ENCODE assay signal across 19 cellular contexts in genomic region chr3:43644443-43644842, GRCh38. TPM values are rescaled to one million over a fixed set of nuclear protein-coding genes. Genes with fewer than 3 reads are reported as not detected.
A peak's percentile ranks its signal among the peaks of the same experiment; 100 is the strongest.
DNase-seq lines count a peak whose midpoint lies in the region; ATAC-seq and TF ChIP-seq lines count a peak whose summit lies in the region.
"Had no signal": no experiment of that assay in that cellular context is flagged by ENCODE, and none has a peak within 500 bp of the region (broad histone marks: within the 10 kb centered on the region; RNA-seq: fewer than 3 reads in every experiment).

No MANE protein-coding gene starts in this region.

- no TSS peak for BruUV-seq in HCT116 (replicated peaks; lab: Mats Ljungman, UMichigan)

- H4K5ac ChIP-seq in mesendoderm (ENCODE audit: low read length), result no peak overlapping the region

- TF ChIP-seq POLR2A in HCT116 (IDR thresholded peaks at IDR 0.05; ENCODE audit: borderline replicate concordance, extremely low read depth, insufficient read depth, insufficient read length) (no peak), upper lobe of left lung (IDR thresholded peaks at IDR 0.05) (no peak)

- H3K36me3 ChIP-seq in HCT116 (ENCODE audit: control insufficient read depth in 1 of 2, insufficient read depth in 2 of 2, low read length in 2 of 2) (no peaks in the 10 kb centered on the region), mesendoderm (ENCODE audit: control insufficient read depth, insufficient read depth, low read length) (no peaks in the 10 kb centered on the region), upper lobe of left lung (no peaks in the 10 kb centered on the region)
- H3K36me3 ChIP-seq: HAP-1 had no signal

- no peaks in the 10 kb centered on the region for H4K20me1 ChIP-seq in HCT116 (ENCODE audit: insufficient read depth)

- H3K79me2 ChIP-seq in HCT116 (ENCODE audit: insufficient read depth, low read length) (no peaks in the 10 kb centered on the region), mesendoderm (ENCODE audit: control insufficient read depth, insufficient read depth, low read length) (no peaks in the 10 kb centered on the region)

- no peak overlapping the region for H2BK120ac ChIP-seq in mesendoderm (ENCODE audit: low read depth, low read length)

- H3K27me3 ChIP-seq in HCT116 (ENCODE audit: insufficient read depth, low read length), result no peaks in the 10 kb centered on the region
- no peaks in the 10 kb centered on the region for H3K27me3 ChIP-seq in mesendoderm (ENCODE audit: insufficient read depth, low read length, poor library complexity)
- no peaks in the 10 kb centered on the region for H3K27me3 ChIP-seq in upper lobe of left lung

- no peak overlapping the region for H3K56ac ChIP-seq in mesendoderm (ENCODE audit: low read length)

- H3K79me1 ChIP-seq in mesendoderm (ENCODE audit: low read length), result no peaks in the 10 kb centered on the region

- RAD21 ChIA-PET in HCT116 (lab: Charles Lee; ENCODE audit: low non-redundant PET in 1 of 2, low total read pairs in 2 of 2, uncharacterized antibody in 2 of 2, unreplicated experiment in 2 of 2), result no interaction called here

- no peak overlapping the region for H3K4ac ChIP-seq in mesendoderm (ENCODE audit: low read depth, low read length)

- H2BK15ac ChIP-seq in mesendoderm (replicated peaks; ENCODE audit: low read depth), result no peak overlapping the region

- H2AFZ ChIP-seq in HCT116 (ENCODE audit: low read depth, low read length, poor library complexity, severe bottlenecking), result no peak overlapping the region

- no peaks in the 10 kb centered on the region for H3K9me2 ChIP-seq in HCT116 (ENCODE audit: insufficient read depth)

- CTCF ChIA-PET in HCT116 (lab: Charles Lee), result no interaction called here

- H3K4me1 ChIP-seq in HCT116 (ENCODE audit: control insufficient read depth in 1 of 2, insufficient read depth in 2 of 2, low read length in 2 of 2) (peaks cover 0 to 8% of the 10 kb centered on the region in 2 experiments; a peak in 2 of 4 replicates), mesendoderm (ENCODE audit: control insufficient read depth, low read depth, low read length) (no peaks in the 10 kb centered on the region), upper lobe of left lung (peaks cover 0 to 6% (median 0%) of the 10 kb centered on the region in 4 donors)

- H3K18ac ChIP-seq in mesendoderm (ENCODE audit: low read length), result no peak overlapping the region

- H2BK5ac ChIP-seq in mesendoderm (ENCODE audit: low read length), result no peak overlapping the region

- H3K4me2 ChIP-seq in HCT116 (ENCODE audit: low read length), result no peak overlapping the region
- no peak overlapping the region for H3K4me2 ChIP-seq in mesendoderm (ENCODE audit: low read length)

- no peak overlapping the region for H2AK5ac ChIP-seq in mesendoderm (ENCODE audit: low read length)

- no CpG with 5 or more reads among the region's 2 CpGs for WGBS in mesendoderm (ENCODE audit: extremely low coverage, insufficient coverage, low lambda C conversion rate)
- WGBS in upper lobe of left lung, 2 donors, result 68 to 85% methylated on average over 2 of the region's 2 CpGs

- H3K27ac ChIP-seq in HCT116 (ENCODE audit: low read depth, low read length) (no peak overlapping the region), mesendoderm (ENCODE audit: low read depth, low read length) (no peak overlapping the region), upper lobe of left lung (no peak overlapping the region)
- H3K27ac ChIP-seq: C4-2B, SK-N-MC had no signal

- H3K4me3 ChIP-seq in HCT116 (replicated peaks in 1 of 2; ENCODE audit: low read depth in 1 of 2, low read length in 2 of 2) (no peak overlapping the region), mesendoderm (ENCODE audit: low read length) (no peak overlapping the region), upper lobe of left lung (no peak overlapping the region)
- H3K4me3 ChIP-seq: HAP-1, SK-N-MC had no signal

- H3K23ac ChIP-seq in mesendoderm (ENCODE audit: low read length), result no peak overlapping the region

- H3K9ac ChIP-seq in HCT116 (ENCODE audit: low read length) (no peak overlapping the region), mesendoderm (ENCODE audit: low read length) (no peak overlapping the region)

- no peak for TF ChIP-seq RAD21 in HCT116 (IDR thresholded peaks at IDR 0.05; ENCODE audit: low read depth)

- H4K8ac ChIP-seq in mesendoderm (ENCODE audit: low read depth, low read length), result no peak overlapping the region

- ATAC-seq in HCT116 (peak; percentile 54), GM18520 (IDR thresholded peaks at IDR 0.05; ENCODE audit: unreplicated experiment) (no peak), upper lobe of left lung (ENCODE audit: low FRiP score in 2 of 2) (no peak), HG03378 (IDR thresholded peaks at IDR 0.05; ENCODE audit: unreplicated experiment) (no peak)
- ATAC-seq: Right ventricle myocardium inferior had no signal

- intact Hi-C loops in HCT116 (cut with micrococcal nuclease), result no loop called here

- peak; percentile 46 for DNase-seq in ELF-1 (ENCODE audit: low read depth, low spot score)
- no peak for DNase-seq in HCT116 (ENCODE audit: low read depth, low spot score)
- DNase-seq in NCI-H2196 treated with DMSO at 0.1 percent for 48 hours (lab: John Stamatoyannopoulos, UW; ENCODE audit: unreplicated experiment), result peak; percentile 55
- peak; percentile 31 for DNase-seq in mesendoderm
- no peak for DNase-seq in upper lobe of left lung
- DNase-seq: AML-193, GF-D8, KBM-7, MV-4-11, NCI-H1417, NCI-H187, NCI-H345, NCI-H526 treated with DMSO at 0.1 percent for 48 hours had no signal

- no peaks in the 10 kb centered on the region for H3K9me3 ChIP-seq in HCT116 (ENCODE audit: control insufficient read depth in 1 of 2, insufficient read depth in 1 of 2, low read depth in 1 of 2, low read length in 2 of 2)
- no peaks in the 10 kb centered on the region for H3K9me3 ChIP-seq in upper lobe of left lung

- POLR2A ChIA-PET in HCT116 (lab: Charles Lee), result no interaction called here

- TF ChIP-seq EP300 in upper lobe of left lung (IDR thresholded peaks at IDR 0.05), result no peak

- TF ChIP-seq CTCF in HCT116 (IDR thresholded peaks at IDR 0.05 in 2 of 3, conservative IDR thresholded peaks at IDR 0.05 in 1 of 3; ENCODE audit: borderline replicate concordance in 1 of 3, insufficient read depth in 1 of 3, low read depth in 2 of 3, low read length in 2 of 3) (no peak), upper lobe of left lung (IDR thresholded peaks at IDR 0.05) (no peak)

TF ChIP-seq in HCT116, 20 proteins besides CTCF, POLR2A, EP300 and RAD21:
- TF ChIP-seq ZFX (IDR thresholded peaks at IDR 0.05) (no peak), ELF1 (IDR thresholded peaks at IDR 0.05; ENCODE audit: borderline replicate concordance, low read depth) (no peak), ATF3 (IDR thresholded peaks at IDR 0.05) (no peak), SRF (IDR thresholded peaks at IDR 0.05; ENCODE audit: low read depth) (no peak)

RNA-seq across cellular contexts. Expression of gene ANO10, which starts 22.6 kb away (rescaled TPM):
- total RNA-seq in HCT116 (2021; ENCODE audit: unreplicated experiment) (13.3 TPM), upper lobe of left lung (10 to 100 TPM; 12.9 to 27.2 (median 18.3) TPM)
- 6.7 and 8.3 TPM in 2 replicates for polyA plus RNA-seq in HCT116 (2012)
- polyA plus RNA-seq in mesendoderm (2013, experiment 1 of 2), result 19.3 TPM
- 20.3 TPM for polyA plus RNA-seq in mesendoderm (2013, experiment 2 of 2)

RNA-seq across cellular contexts. Expression of gene ABHD5, which starts 46.3 kb away (rescaled TPM):
- 18.5 TPM for total RNA-seq in HCT116 (2021; ENCODE audit: unreplicated experiment)
- 10.8 and 10.9 TPM in 2 replicates for polyA plus RNA-seq in HCT116 (2012)
- polyA plus RNA-seq in mesendoderm (2013, experiment 1 of 2), result 16.9 TPM
- polyA plus RNA-seq in mesendoderm (2013, experiment 2 of 2), result 16.2 TPM
- 10 to 100 TPM; 35.6 to 42.6 (median 37.4) TPM for total RNA-seq in upper lobe of left lung

Comparison
In these comparisons a context has a peak if more than half of its experiments do, and no peak if none do; other contexts are left out.
1. DNase-seq: peak in ELF-1 (single experiment), NCI-H2196 treated with DMSO at 0.1 percent for 48 hours (single experiment) and mesendoderm (single experiment); none in HCT116 (single experiment) and upper lobe of left lung (0 of 2).